1 cellular context compared by ENCODE assay signal in genomic region chr10:2982146-2982545, GRCh38.
TF ChIP-seq lines count a peak whose summit lies in the region.

No MANE protein-coding gene starts in this region.

TF ChIP-seq in IMR-90, 13 proteins besides CTCF, POLR2A, EP300 and RAD21 (continued from another document):
- TF ChIP-seq, protein P1, sequence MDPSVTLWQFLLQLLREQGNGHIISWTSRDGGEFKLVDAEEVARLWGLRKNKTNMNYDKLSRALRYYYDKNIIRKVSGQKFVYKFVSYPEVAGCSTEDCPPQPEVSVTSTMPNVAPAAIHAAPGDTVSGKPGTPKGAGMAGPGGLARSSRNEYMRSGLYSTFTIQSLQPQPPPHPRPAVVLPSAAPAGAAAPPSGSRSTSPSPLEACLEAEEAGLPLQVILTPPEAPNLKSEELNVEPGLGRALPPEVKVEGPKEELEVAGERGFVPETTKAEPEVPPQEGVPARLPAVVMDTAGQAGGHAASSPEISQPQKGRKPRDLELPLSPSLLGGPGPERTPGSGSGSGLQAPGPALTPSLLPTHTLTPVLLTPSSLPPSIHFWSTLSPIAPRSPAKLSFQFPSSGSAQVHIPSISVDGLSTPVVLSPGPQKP (IDR thresholded peaks at IDR 0.05; ENCODE audit: borderline replicate concordance, low read depth, low read length): no peak
- TF ChIP-seq MXI1 (IDR thresholded peaks at IDR 0.05; ENCODE audit: borderline replicate concordance, low read depth, low read length) (no peak), MAZ (IDR thresholded peaks at IDR 0.05; ENCODE audit: borderline replicate concordance, low read depth, low read length) (no peak), RFX5 (IDR thresholded peaks at IDR 0.05; ENCODE audit: low read depth, low read length) (no peak), RCOR1 (IDR thresholded peaks at IDR 0.05; ENCODE audit: insufficient replicate concordance, low read length) (no peak)
